Comparison of ENCODE assay signal across 8 cellular contexts in the genomic region with DNA sequence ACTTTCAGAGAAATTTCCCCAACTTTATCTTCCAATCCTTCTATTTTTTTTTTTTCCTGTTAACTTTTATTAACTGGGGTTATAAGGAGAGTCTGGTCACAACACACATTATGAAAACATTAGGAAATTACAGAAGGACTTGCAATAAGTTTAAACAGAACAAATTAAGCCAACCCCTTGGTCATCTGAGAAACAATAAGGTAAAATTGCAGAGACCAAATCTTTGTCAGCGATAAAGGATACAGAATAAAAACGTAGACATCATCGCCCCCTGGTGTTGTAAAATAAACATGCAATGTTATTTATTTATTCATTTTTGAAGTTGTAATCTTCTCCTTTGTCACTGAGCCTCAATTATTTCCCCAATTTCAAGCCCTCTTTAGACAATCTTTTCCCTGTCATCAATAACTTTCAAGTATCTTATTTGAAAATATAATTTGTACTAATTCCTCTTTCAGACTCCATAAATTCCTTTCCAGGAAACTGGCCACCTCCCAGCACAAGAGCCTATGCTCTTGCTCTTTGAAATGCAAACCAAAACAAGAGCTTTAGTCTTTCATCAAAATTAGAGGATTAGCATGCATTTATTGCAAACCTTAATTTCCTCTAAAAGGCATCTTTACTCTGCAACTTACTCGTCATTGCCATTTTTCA. TPM values are rescaled to one million over a fixed set of nuclear protein-coding genes. Genes with fewer than 3 reads are reported as not detected.
DNase-seq lines count a peak whose midpoint lies in the region; ATAC-seq and TF ChIP-seq lines count a peak whose summit lies in the region.

No MANE protein-coding gene starts in this region.

- intact Hi-C loops in thyroid gland (cut with DNase I) = loop anchor here (2.0 to 10.0 kb wide), 2 partner anchors 146 to 576 kb away; no protein-coding TSS in a partner anchor

- H3K4me1 ChIP-seq in Loucy (ENCODE audit: insufficient read depth, low read length, poor library complexity, severe bottlenecking) (no peaks in the 10 kb centered on the region), gastroesophageal sphincter (no peaks in the 10 kb centered on the region), thyroid gland (no peaks in the 10 kb centered on the region)

- TF ChIP-seq EP300 in gastroesophageal sphincter (IDR thresholded peaks at IDR 0.05) = no peak

- peak; percentile 73 for TF ChIP-seq CTCF in Loucy (conservative IDR thresholded peaks at IDR 0.05; ENCODE audit: low read length)
- TF ChIP-seq CTCF in gastroesophageal sphincter (IDR thresholded peaks at IDR 0.05) = peak; percentile 34 to 62 (median 58)
- peak; percentile 22 to 75 (median 52) for TF ChIP-seq CTCF in thyroid gland (IDR thresholded peaks at IDR 0.05)

- H4K20me1 ChIP-seq in Loucy (ENCODE audit: insufficient read depth, low read length, poor library complexity, severe bottlenecking) = no peaks in the 10 kb centered on the region

- peak; percentile 75 for DNase-seq in DMS 273 (lab: John Stamatoyannopoulos, UW; ENCODE audit: unreplicated experiment)
- no peak for DNase-seq in DMS 273 treated with DMSO at 0.1 percent for 48 hours (lab: John Stamatoyannopoulos, UW)
- peak; percentile 59 for DNase-seq in SKM-1 treated with dmso at 0.1 percent for 144 hours (lab: John Stamatoyannopoulos, UW; ENCODE audit: unreplicated experiment)
- no peak for DNase-seq in thyroid gland
- no peak for DNase-seq in stimulated activated CD4-positive, alpha-beta T cell treated with anti-CD3 and anti-CD28 coated beads, Interleukin-2, amount 100 ng/mL, for 24 hours
- no peak for DNase-seq in SHP77 (lab: John Stamatoyannopoulos, UW)

- no peaks in the 10 kb centered on the region for H3F3A ChIP-seq in Loucy (ENCODE audit: low read depth)

- H3K4me3 ChIP-seq in Loucy (ENCODE audit: low read length, poor library complexity, severe bottlenecking) (no peak overlapping the region), gastroesophageal sphincter (no peak overlapping the region), thyroid gland (replicated peaks in 1 of 3) (no peak overlapping the region)

- H3K27ac ChIP-seq in gastroesophageal sphincter (no peak overlapping the region), thyroid gland (no peak overlapping the region)

- ATAC-seq in gastroesophageal sphincter = no peak

- H3K9me3 ChIP-seq in Loucy (ENCODE audit: insufficient read depth, low read depth, low read length) (no peaks in the 10 kb centered on the region), gastroesophageal sphincter (peaks cover 0 to 4% (median 0%) of the 10 kb centered on the region in 3 donors), thyroid gland (no peaks in the 10 kb centered on the region)

- no peak for TF ChIP-seq POLR2A in gastroesophageal sphincter (IDR thresholded peaks at IDR 0.05)
- no peak for TF ChIP-seq POLR2A in thyroid gland (IDR thresholded peaks at IDR 0.05)

- H3K27me3 ChIP-seq in Loucy (ENCODE audit: insufficient read depth, low read length, poor library complexity, severe bottlenecking) (no peaks in the 10 kb centered on the region), gastroesophageal sphincter (no peaks in the 10 kb centered on the region), thyroid gland (no peaks in the 10 kb centered on the region)

- H2AFZ ChIP-seq in Loucy (ENCODE audit: low read length) = no peak overlapping the region

- WGBS in gastroesophageal sphincter (ENCODE audit: low coverage in 1 of 2), 2 donors = 13 to 16% methylated on average over 4 of the region's 4 CpGs
- WGBS in thyroid gland, 2 donors = 35 to 36% methylated on average over 4 of the region's 4 CpGs

- no peak overlapping the region for H3K9ac ChIP-seq in Loucy (ENCODE audit: low read depth, low read length, poor library complexity, severe bottlenecking)

- no peaks in the 10 kb centered on the region for H3K9me2 ChIP-seq in Loucy (replicated peaks; ENCODE audit: low read depth, low read length)

- H3K4me2 ChIP-seq in Loucy (ENCODE audit: low read depth, low read length, poor library complexity, severe bottlenecking) = no peak overlapping the region

- H3K79me2 ChIP-seq in Loucy (ENCODE audit: insufficient read depth, low read length) = no peaks in the 10 kb centered on the region

- H3K36me3 ChIP-seq in Loucy (ENCODE audit: insufficient read depth, low read length) = no peaks in the 10 kb centered on the region
- no peaks in the 10 kb centered on the region for H3K36me3 ChIP-seq in gastroesophageal sphincter
- H3K36me3 ChIP-seq in thyroid gland = no peaks in the 10 kb centered on the region

RNA-seq across cellular contexts. Expression of a gene that starts 19.5 kb away (rescaled TPM):
- under 1 TPM in 1 of 4 donors, not detected in 3; 0.59 TPM for total RNA-seq in gastroesophageal sphincter
- total RNA-seq in thyroid gland = under 1 TPM in 1 of 4 donors, not detected in 3; 0.29 TPM

RNA-seq across cellular contexts. Expression of a gene that starts 30.4 kb away (rescaled TPM):
- not detected for total RNA-seq in gastroesophageal sphincter
- 1 to 10 TPM in 1 of 4 donors, not detected in 3; 6.7 TPM for total RNA-seq in thyroid gland

Comparison
In these comparisons a context has a peak if more than half of its experiments do, and no peak if none do; other contexts are left out.
1. DNase-seq: peak in DMS 273 (single experiment) and SKM-1 treated with dmso at 0.1 percent for 144 hours (single experiment); none in DMS 273 treated with DMSO at 0.1 percent for 48 hours (single experiment), thyroid gland (0 of 2), stimulated activated CD4-positive, alpha-beta T cell treated with anti-CD3 and anti-CD28 coated beads, Interleukin-2, amount 100 ng/mL, for 24 hours (0 of 2) and SHP77 (0 of 2).
2. Peak in every context shown above with its lines, with median percentiles within 50 percentile points of each other: CTCF ChIP-seq.